In the genomic region with DNA sequence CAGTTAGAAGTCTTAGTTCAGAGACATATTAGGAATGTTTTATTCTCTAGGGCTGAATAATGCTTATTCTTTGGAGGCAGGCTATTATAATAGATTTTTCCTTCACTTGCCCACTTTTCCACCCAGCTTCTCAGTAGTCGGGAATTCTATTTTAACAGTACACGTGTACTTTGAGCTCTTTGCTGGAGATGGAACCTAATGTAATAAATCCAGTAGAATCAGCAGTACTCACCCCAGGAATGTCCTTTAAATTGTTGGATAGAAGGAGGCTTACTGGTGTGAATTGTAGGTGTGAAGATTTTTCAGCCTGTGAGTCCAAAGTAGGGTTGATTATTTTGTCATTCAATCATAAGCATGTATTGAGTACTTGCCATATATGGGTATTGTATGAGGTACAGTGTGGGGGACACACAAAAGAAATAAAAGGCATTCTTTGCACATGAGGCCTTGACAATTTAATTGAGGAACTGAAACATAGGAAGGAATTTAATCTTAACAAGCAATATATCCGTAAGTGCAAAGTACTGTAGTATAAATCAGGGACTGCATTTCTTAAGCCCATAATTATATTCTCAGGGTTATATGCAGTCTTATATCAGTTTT, we compare ENCODE assay signal across 1 cellular context.
A peak's percentile ranks its signal among the peaks of the same experiment; 100 is the strongest.
TF ChIP-seq lines count a peak whose summit lies in the region.

No MANE protein-coding gene starts in this region.

TF ChIP-seq in GM12878, 131 proteins besides CTCF, POLR2A, EP300 and RAD21:
- TF ChIP-seq, protein P1, sequence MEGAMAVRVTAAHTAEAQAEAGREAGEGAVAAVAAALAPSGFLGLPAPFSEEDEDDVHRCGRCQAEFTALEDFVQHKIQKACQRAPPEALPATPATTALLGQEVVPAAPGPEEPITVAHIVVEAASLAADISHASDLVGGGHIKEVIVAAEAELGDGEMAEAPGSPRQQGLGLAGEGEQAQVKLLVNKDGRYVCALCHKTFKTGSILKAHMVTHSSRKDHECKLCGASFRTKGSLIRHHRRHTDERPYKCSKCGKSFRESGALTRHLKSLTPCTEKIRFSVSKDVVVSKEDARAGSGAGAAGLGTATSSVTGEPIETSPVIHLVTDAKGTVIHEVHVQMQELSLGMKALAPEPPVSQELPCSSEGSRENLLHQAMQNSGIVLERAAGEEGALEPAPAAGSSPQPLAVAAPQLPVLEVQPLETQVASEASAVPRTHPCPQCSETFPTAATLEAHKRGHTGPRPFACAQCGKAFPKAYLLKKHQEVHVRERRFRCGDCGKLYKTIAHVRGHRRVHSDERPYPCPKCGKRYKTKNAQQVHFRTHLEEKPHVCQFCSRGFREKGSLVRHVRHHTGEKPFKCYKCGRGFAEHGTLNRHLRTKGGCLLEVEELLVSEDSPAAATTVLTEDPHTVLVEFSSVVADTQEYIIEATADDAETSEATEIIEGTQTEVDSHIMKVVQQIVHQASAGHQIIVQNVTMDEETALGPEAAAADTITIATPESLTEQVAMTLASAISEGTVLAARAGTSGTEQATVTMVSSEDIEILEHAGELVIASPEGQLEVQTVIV (IDR thresholded peaks at IDR 0.05; ENCODE audit: borderline replicate concordance, partially characterized antibody): no peak
- peak; percentile 37; the same call in 1 of the 2 replicates for TF ChIP-seq SPI1 (IDR thresholded peaks at IDR 0.05; ENCODE audit: borderline replicate concordance, insufficient read depth, low read depth, low read length)
- TF ChIP-seq ZNF592 (IDR thresholded peaks at IDR 0.05): no peak
- TF ChIP-seq MEF2A (IDR thresholded peaks at IDR 0.05; ENCODE audit: insufficient read depth, low read depth, low read length): no peak
- no peak for TF ChIP-seq E2F8 (IDR thresholded peaks at IDR 0.05; ENCODE audit: low read depth, partially characterized antibody)
- TF ChIP-seq, protein P2, sequence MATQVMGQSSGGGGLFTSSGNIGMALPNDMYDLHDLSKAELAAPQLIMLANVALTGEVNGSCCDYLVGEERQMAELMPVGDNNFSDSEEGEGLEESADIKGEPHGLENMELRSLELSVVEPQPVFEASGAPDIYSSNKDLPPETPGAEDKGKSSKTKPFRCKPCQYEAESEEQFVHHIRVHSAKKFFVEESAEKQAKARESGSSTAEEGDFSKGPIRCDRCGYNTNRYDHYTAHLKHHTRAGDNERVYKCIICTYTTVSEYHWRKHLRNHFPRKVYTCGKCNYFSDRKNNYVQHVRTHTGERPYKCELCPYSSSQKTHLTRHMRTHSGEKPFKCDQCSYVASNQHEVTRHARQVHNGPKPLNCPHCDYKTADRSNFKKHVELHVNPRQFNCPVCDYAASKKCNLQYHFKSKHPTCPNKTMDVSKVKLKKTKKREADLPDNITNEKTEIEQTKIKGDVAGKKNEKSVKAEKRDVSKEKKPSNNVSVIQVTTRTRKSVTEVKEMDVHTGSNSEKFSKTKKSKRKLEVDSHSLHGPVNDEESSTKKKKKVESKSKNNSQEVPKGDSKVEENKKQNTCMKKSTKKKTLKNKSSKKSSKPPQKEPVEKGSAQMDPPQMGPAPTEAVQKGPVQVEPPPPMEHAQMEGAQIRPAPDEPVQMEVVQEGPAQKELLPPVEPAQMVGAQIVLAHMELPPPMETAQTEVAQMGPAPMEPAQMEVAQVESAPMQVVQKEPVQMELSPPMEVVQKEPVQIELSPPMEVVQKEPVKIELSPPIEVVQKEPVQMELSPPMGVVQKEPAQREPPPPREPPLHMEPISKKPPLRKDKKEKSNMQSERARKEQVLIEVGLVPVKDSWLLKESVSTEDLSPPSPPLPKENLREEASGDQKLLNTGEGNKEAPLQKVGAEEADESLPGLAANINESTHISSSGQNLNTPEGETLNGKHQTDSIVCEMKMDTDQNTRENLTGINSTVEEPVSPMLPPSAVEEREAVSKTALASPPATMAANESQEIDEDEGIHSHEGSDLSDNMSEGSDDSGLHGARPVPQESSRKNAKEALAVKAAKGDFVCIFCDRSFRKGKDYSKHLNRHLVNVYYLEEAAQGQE (IDR thresholded peaks at IDR 0.05; ENCODE audit: low read depth, low read length): no peak
- TF ChIP-seq SMARCA5 (IDR thresholded peaks at IDR 0.05): no peak
